In genomic region chr2:134244091-134244490, GRCh38 we compare ENCODE assay signal across 1 cellular context.
TF ChIP-seq lines count a peak whose summit lies in the region.

No MANE protein-coding gene starts in this region.

TF ChIP-seq in GM23338, 12 proteins besides CTCF, POLR2A, EP300 and RAD21 (continued from another document):
- TF ChIP-seq ZNF462 (CRISPR knock-in tag; IDR thresholded peaks at IDR 0.05) (no peak), NANOG (IDR thresholded peaks at IDR 0.05; ENCODE audit: borderline replicate concordance) (no peak)
TF ChIP-seq in GM23338: peak in this region for 0.
